12 cellular contexts compared by ENCODE assay signal in the genomic region with DNA sequence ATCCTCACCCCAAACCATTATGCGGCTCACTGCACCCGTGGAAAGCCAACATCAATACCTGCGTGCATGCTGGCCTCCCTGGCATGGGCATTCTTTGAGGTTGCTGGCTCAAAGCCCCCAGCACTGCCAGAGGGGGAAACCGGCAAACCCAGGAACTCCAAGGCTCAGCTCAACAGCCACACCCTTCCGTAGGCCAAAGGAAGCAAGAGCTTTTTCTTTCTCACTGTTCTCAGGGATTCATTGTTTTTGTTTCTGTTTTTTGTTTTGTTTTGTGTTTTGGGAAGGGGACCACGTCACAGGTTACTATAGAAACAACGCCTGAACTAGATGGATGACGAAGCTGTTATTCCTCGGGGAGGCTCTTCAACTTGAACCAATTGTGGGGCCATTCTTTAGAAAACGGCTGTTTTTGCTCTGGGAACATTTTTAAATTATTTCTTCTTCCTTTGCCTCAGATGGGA. TPM values are rescaled to one million over a fixed set of nuclear protein-coding genes. Genes with fewer than 3 reads are reported as not detected.
DNase-seq lines count a peak whose midpoint lies in the region; ATAC-seq and TF ChIP-seq lines count a peak whose summit lies in the region.
"Had no signal": no experiment of that assay in that cellular context is flagged by ENCODE, and none has a peak within 500 bp of the region (broad histone marks: within the 10 kb centered on the region; RNA-seq: fewer than 3 reads in every experiment).

No MANE protein-coding gene starts in this region.

- no peak for TF ChIP-seq CTCF in choroid plexus epithelial cell (conservative IDR thresholded peaks at IDR 0.05; ENCODE audit: low read depth, low read length)

- no peak overlapping the region for H3K4me3 ChIP-seq in choroid plexus epithelial cell (ENCODE audit: low read depth, low read length)
- no peak overlapping the region for H3K4me3 ChIP-seq in skeletal muscle cell (ENCODE audit: low read depth, low read length)
- H3K4me3 ChIP-seq: pancreas had no signal

- H3K9me3 Mint-ChIP-seq in activated T-helper 17 cell treated with anti-CD3 and anti-CD28 coated beads, Interleukin-2, amount 50 U/mL, for 72 hours, result no peaks in the 10 kb centered on the region
- H3K9me3 Mint-ChIP-seq: activated naive CD4-positive, alpha-beta T cell treated with anti-CD3 and anti-CD28 coated beads, Interleukin-2, amount 50 U/mL, for 72 hours had no signal

- no peak overlapping the region for H3K4me3 Mint-ChIP-seq in activated T-helper 17 cell treated with anti-CD3 and anti-CD28 coated beads, Interleukin-2, amount 50 U/mL, for 72 hours

- H3K36me3 Mint-ChIP-seq in activated T-helper 17 cell treated with anti-CD3 and anti-CD28 coated beads, Interleukin-2, amount 50 U/mL, for 72 hours (ENCODE audit: low read depth), result no peaks in the 10 kb centered on the region
- H3K36me3 Mint-ChIP-seq: activated naive CD4-positive, alpha-beta T cell treated with anti-CD3 and anti-CD28 coated beads, Interleukin-2, amount 50 U/mL, for 72 hours; CD4-positive, alpha-beta memory T cell had no signal

- H3K27ac Mint-ChIP-seq in activated T-helper 17 cell treated with anti-CD3 and anti-CD28 coated beads, Interleukin-2, amount 50 U/mL, for 72 hours, result no peak overlapping the region

- DNase-seq in H4 (ENCODE audit: low spot score) (peak; percentile 62), choroid plexus epithelial cell (ENCODE audit: low read depth) (peak; percentile 25), iris pigment epithelial cell (ENCODE audit: low read depth) (peak; percentile 23), skeletal muscle cell (ENCODE audit: low read depth) (peak; percentile 7)
- DNase-seq: CD4-positive, alpha-beta memory T cell had no signal

- no peak for ATAC-seq in GM21529 (IDR thresholded peaks at IDR 0.05; ENCODE audit: unreplicated experiment)
- no peak for ATAC-seq in GM18873 (IDR thresholded peaks at IDR 0.05; ENCODE audit: low FRiP score, unreplicated experiment)
- ATAC-seq in HG02852 (IDR thresholded peaks at IDR 0.05; ENCODE audit: unreplicated experiment), result no peak
- ATAC-seq in activated T-helper 17 cell treated with anti-CD3 and anti-CD28 coated beads, Interleukin-2, amount 50 U/mL, for 72 hours (replicated peaks), result no peak
- ATAC-seq: activated naive CD4-positive, alpha-beta T cell treated with anti-CD3 and anti-CD28 coated beads, Interleukin-2, amount 50 U/mL, for 72 hours; Panc1 had no signal

- H3K27me3 Mint-ChIP-seq in activated T-helper 17 cell treated with anti-CD3 and anti-CD28 coated beads, Interleukin-2, amount 50 U/mL, for 72 hours, result peaks cover 15% of the 10 kb centered on the region

- H3K4me1 Mint-ChIP-seq in activated T-helper 17 cell treated with anti-CD3 and anti-CD28 coated beads, Interleukin-2, amount 50 U/mL, for 72 hours, result no peaks in the 10 kb centered on the region

RNA-seq across cellular contexts. Expression of a gene that starts 28.3 kb away (rescaled TPM):
- not detected in 2 replicates for total RNA-seq in H4 (2014; rRNA removed; shearing (Covaris generic))
- not detected for total RNA-seq in activated T-helper 17 cell treated with anti-CD3 and anti-CD28 coated beads, Interleukin-2, amount 50 U/mL, for 72 hours
- total RNA-seq: activated naive CD4-positive, alpha-beta T cell treated with anti-CD3 and anti-CD28 coated beads, Interleukin-2, amount 50 U/mL, for 72 hours; CD4-positive, alpha-beta memory T cell; pancreas had no signal

RNA-seq across cellular contexts. Expression of a gene that starts 37.7 kb away (rescaled TPM):
- total RNA-seq in H4 (2014; rRNA removed; shearing (Covaris generic)), result not detected in 2 replicates
- total RNA-seq in activated T-helper 17 cell treated with anti-CD3 and anti-CD28 coated beads, Interleukin-2, amount 50 U/mL, for 72 hours, result not detected
- total RNA-seq: activated naive CD4-positive, alpha-beta T cell treated with anti-CD3 and anti-CD28 coated beads, Interleukin-2, amount 50 U/mL, for 72 hours had no signal

Comparison
In these comparisons a context has a peak if more than half of its experiments do, and no peak if none do; other contexts are left out.
1. DNase-seq: peak in every context shown above with its lines; median percentile 62 in H4; 25 in choroid plexus epithelial cell; 23 in iris pigment epithelial cell; 7 in skeletal muscle cell.